ENCODE assay signal across 1 cellular context in genomic region chr18:63098014-63098981, GRCh38.
TF ChIP-seq lines count a peak whose summit lies in the region.

No MANE protein-coding gene starts in this region.

TF ChIP-seq in GM12878, 131 proteins besides CTCF, POLR2A, EP300 and RAD21 (continued from another document and continues in another):
- peak; percentile 45 for TF ChIP-seq ZNF687 (IDR thresholded peaks at IDR 0.05)
- peak; percentile 71 for TF ChIP-seq MEF2B (IDR thresholded peaks at IDR 0.05; ENCODE audit: partially characterized antibody, poor library complexity, severe bottlenecking)
- TF ChIP-seq IKZF2 (IDR thresholded peaks at IDR 0.05): peak; percentile 96 to 98
- TF ChIP-seq CREM (IDR thresholded peaks at IDR 0.05; ENCODE audit: low read depth): peak; percentile 68; the same call in 1 of the 2 replicates
- no peak for TF ChIP-seq PRDM15 (CRISPR knock-in tag; IDR thresholded peaks at IDR 0.05)
- no peak for TF ChIP-seq KAT2A (conservative IDR thresholded peaks at IDR 0.05; ENCODE audit: control insufficient read depth, low read depth, low read length)
- TF ChIP-seq POLR2AphosphoS5 (IDR thresholded peaks at IDR 0.05; ENCODE audit: low read length): no peak
- no peak for TF ChIP-seq SREBF1 (IDR thresholded peaks at IDR 0.05; ENCODE audit: low read length)
- TF ChIP-seq SUZ12 (IDR thresholded peaks at IDR 0.05; ENCODE audit: unreplicated experiment): no peak
- peak; percentile 57 to 72; a peak in 3 of 4 replicates for TF ChIP-seq BHLHE40 (IDR thresholded peaks at IDR 0.05; ENCODE audit: borderline replicate concordance in 1 of 2, low read depth in 2 of 2, low read length in 1 of 2)
- no peak for TF ChIP-seq BCLAF1 (IDR thresholded peaks at IDR 0.05)
- peak; percentile 65 for TF ChIP-seq FOXM1 (IDR thresholded peaks at IDR 0.05; ENCODE audit: low read depth, low read length)
- no peak for TF ChIP-seq SMAD1 (IDR thresholded peaks at IDR 0.05; ENCODE audit: low read depth, partially characterized antibody)
- no peak for TF ChIP-seq SUPT20H (IDR thresholded peaks at IDR 0.05; ENCODE audit: borderline replicate concordance, control insufficient read depth, low read depth, low read length)
- TF ChIP-seq ZBED1 (IDR thresholded peaks at IDR 0.05; ENCODE audit: borderline replicate concordance): no peak
- no peak for TF ChIP-seq IRF3 (IDR thresholded peaks at IDR 0.05)
- TF ChIP-seq NR2F1 (conservative IDR thresholded peaks at IDR 0.05): 0 out of 2 replicates have a peak, but pooled peaks have one; percentile 55
- no peak for TF ChIP-seq SREBF2 (IDR thresholded peaks at IDR 0.05; ENCODE audit: low read length)
- TF ChIP-seq KDM1A (IDR thresholded peaks at IDR 0.05; ENCODE audit: borderline replicate concordance): no peak
- no peak for TF ChIP-seq NR2C1 (IDR thresholded peaks at IDR 0.05)
- 0 out of 2 replicates have a peak, but pooled peaks have one; percentile 32 for TF ChIP-seq YY1 (IDR thresholded peaks at IDR 0.05; ENCODE audit: low read depth, low read length)
- TF ChIP-seq CEBPZ (IDR thresholded peaks at IDR 0.05; ENCODE audit: low read depth, low read length): no peak
- no peak for TF ChIP-seq STAT1 (conservative IDR thresholded peaks at IDR 0.05)
- peak; percentile 83 for TF ChIP-seq RELB (IDR thresholded peaks at IDR 0.05; ENCODE audit: low read depth)
- TF ChIP-seq YBX1 (IDR thresholded peaks at IDR 0.05): no peak
- TF ChIP-seq MEF2A (IDR thresholded peaks at IDR 0.05; ENCODE audit: insufficient read depth, low read depth, low read length): 0 out of 2 replicates have a peak, but pooled peaks have one; percentile 20
- TF ChIP-seq WRNIP1 (IDR thresholded peaks at IDR 0.05; ENCODE audit: borderline replicate concordance, low read depth, low read length): no peak
- TF ChIP-seq ESRRA (IDR thresholded peaks at IDR 0.05; ENCODE audit: low read length): 0 out of 2 replicates have a peak, but pooled peaks have one; percentile 16
- TF ChIP-seq SMAD5 (IDR thresholded peaks at IDR 0.05; ENCODE audit: low read depth): no peak
- peak; percentile 71; the same call in 1 of the 2 replicates for TF ChIP-seq HDGF (IDR thresholded peaks at IDR 0.05)
- no peak for TF ChIP-seq RBBP5 (conservative IDR thresholded peaks at IDR 0.05)
- no peak for TF ChIP-seq RB1 (IDR thresholded peaks at IDR 0.05; ENCODE audit: borderline replicate concordance)
- peak in 1 of 2 experiments; percentile 77; a peak in 1 of 4 replicates for TF ChIP-seq ETV6 (conservative IDR thresholded peaks at IDR 0.05 in 1 of 2, IDR thresholded peaks at IDR 0.05 in 1 of 2; ENCODE audit: borderline replicate concordance in 1 of 2, low read depth in 1 of 2)
- TF ChIP-seq MXI1 (IDR thresholded peaks at IDR 0.05; ENCODE audit: low read depth, low read length): peak; percentile 13; the same call in 1 of the 2 replicates
- TF ChIP-seq EZH2 (IDR thresholded peaks at IDR 0.05; ENCODE audit: borderline replicate concordance, control insufficient read depth, low read depth, low read length): no peak
- no peak for TF ChIP-seq PBX3 (IDR thresholded peaks at IDR 0.05; ENCODE audit: insufficient replicate concordance, low read depth, low read length)
- TF ChIP-seq TARDBP (IDR thresholded peaks at IDR 0.05; ENCODE audit: borderline replicate concordance): no peak
- no peak for TF ChIP-seq ZNF274 (IDR thresholded peaks at IDR 0.05; ENCODE audit: insufficient read depth, insufficient read length)
- no peak for TF ChIP-seq RELA (IDR thresholded peaks at IDR 0.05; ENCODE audit: borderline replicate concordance, partially characterized antibody)
- TF ChIP-seq ZNF217 (IDR thresholded peaks at IDR 0.05): no peak; the same call in 1 of the 2 replicates
- peak; percentile 66; the same call in 1 of the 2 replicates for TF ChIP-seq BACH1 (IDR thresholded peaks at IDR 0.05; ENCODE audit: borderline replicate concordance)
- no peak; the same call in 1 of the 2 replicates for TF ChIP-seq TCF7 (IDR thresholded peaks at IDR 0.05; ENCODE audit: borderline replicate concordance)
- TF ChIP-seq IKZF1 (conservative IDR thresholded peaks at IDR 0.05): peak; percentile 96
- no peak for TF ChIP-seq ELK1 (IDR thresholded peaks at IDR 0.05; ENCODE audit: low read depth, low read length)
- peak in 1 of 2 experiments; percentile 74; a peak in 2 of 3 replicates for TF ChIP-seq EGR1 (IDR thresholded peaks at IDR 0.05; ENCODE audit: borderline replicate concordance in 1 of 2, low read depth in 2 of 2, low read length in 2 of 2)
- TF ChIP-seq HDAC6 (IDR thresholded peaks at IDR 0.05; ENCODE audit: unreplicated experiment): no peak
